Comparison of ENCODE assay signal across 12 cellular contexts in genomic region chr12:109828754-109829511, GRCh38. TPM values are rescaled to one million over a fixed set of nuclear protein-coding genes. Genes with fewer than 3 reads are reported as not detected.
"Had no signal": no experiment of that assay in that cellular context is flagged by ENCODE, and none has a peak within 500 bp of the region (broad histone marks: within the 10 kb centered on the region; RNA-seq: fewer than 3 reads in every experiment).

No MANE protein-coding gene starts in this region.

- H3K4me3 ChIP-seq: gastrocnemius medialis, heart right ventricle, ovary, SJSA1, skin epidermis had no signal

- H3K36me3 ChIP-seq: gastrocnemius medialis, heart right ventricle, ovary, SJSA1 had no signal

- H3K4me1 ChIP-seq: gastrocnemius medialis had no signal

- H3K9me3 ChIP-seq: gastrocnemius medialis, heart right ventricle, ovary had no signal

- H3K4me3 Mint-ChIP-seq: activated CD8-positive, alpha-beta T cell treated with anti-CD3 and anti-CD28 coated beads, Interleukin-2, amount 10 ng/mL, durations not matched to agents 7 days and 5 days; activated naive CD8-positive, alpha-beta T cell treated with anti-CD3 and anti-CD28 coated beads for 36 hours had no signal

- H3K27ac ChIP-seq: gastrocnemius medialis, ovary, SJSA1 had no signal

- DNase-seq: activated CD4-positive, alpha-beta T cell treated with anti-CD3 and anti-CD28 coated beads for 4 hours; activated CD8-positive, alpha-beta memory T cell treated with anti-CD3 and anti-CD28 coated beads, Interleukin-2, amount 50 U/mL, for 4 hours; activated gamma-delta T cell treated with Interleukin-2 at 50 U/mL for 16 hours; activated naive CD8-positive, alpha-beta T cell treated with anti-CD3 and anti-CD28 coated beads for 36 hours; ovary; T-helper 2 cell had no signal

- ATAC-seq: activated CD8-positive, alpha-beta T cell treated with anti-CD3 and anti-CD28 coated beads, Interleukin-2, amount 10 ng/mL, durations not matched to agents 7 days and 5 days; stimulated activated naive CD8-positive, alpha-beta T cell treated with anti-CD3 and anti-CD28 coated beads, Interleukin-15, Interleukin-2, amounts not matched to agents 100 U/mL and 50 U/mL, for 24 hours had no signal

- H3K36me3 Mint-ChIP-seq: activated naive CD8-positive, alpha-beta T cell treated with anti-CD3 and anti-CD28 coated beads for 36 hours had no signal

- H3K27ac Mint-ChIP-seq: activated naive CD8-positive, alpha-beta T cell treated with anti-CD3 and anti-CD28 coated beads for 36 hours had no signal

- H3K9me3 Mint-ChIP-seq: activated naive CD8-positive, alpha-beta T cell treated with anti-CD3 and anti-CD28 coated beads for 36 hours had no signal

RNA-seq across cellular contexts. Expression of gene TRPV4, which starts 4.3 kb away (rescaled TPM):
- total RNA-seq: activated CD8-positive, alpha-beta T cell treated with anti-CD3 and anti-CD28 coated beads, Interleukin-2, amount 10 ng/mL, durations not matched to agents 7 days and 5 days; activated naive CD8-positive, alpha-beta T cell treated with anti-CD3 and anti-CD28 coated beads for 36 hours; gastrocnemius medialis had no signal
